Comparison of ENCODE assay signal across 20 cellular contexts in genomic region chr3:64728428-64728827, GRCh38. TPM values are rescaled to one million over a fixed set of nuclear protein-coding genes. Genes with fewer than 3 reads are reported as not detected.
"Had no signal": no experiment of that assay in that cellular context is flagged by ENCODE, and none has a peak within 500 bp of the region (broad histone marks: within the 10 kb centered on the region; RNA-seq: fewer than 3 reads in every experiment).

No MANE protein-coding gene starts in this region.

- H3K9me3 ChIP-seq: neutrophil, ovary, right lobe of liver, SJSA1, upper lobe of right lung had no signal

- DNase-seq: activated CD4-positive, alpha-beta T cell treated with anti-CD3 and anti-CD28 coated beads for 1 hour; activated CD4-positive, alpha-beta T cell treated with anti-CD3 and anti-CD28 coated beads, Interleukin-2, amount 50 U/mL, for 1 hour; activated CD8-positive, alpha-beta T cell treated with anti-CD3 and anti-CD28 coated beads, Interleukin-2, amount 10 ng/mL, durations not matched to agents 7 days and 5 days; activated gamma-delta T cell treated with Interleukin-2 at 50 U/mL for 16 hours; effector CD4-positive, alpha-beta T cell; foreskin melanocyte; glutamatergic neuron; left colon; ovary; right lobe of liver; stimulated activated CD4-positive, alpha-beta T cell treated with anti-CD3 and anti-CD28 coated beads, Interleukin-2, amount 100 ng/mL, for 48 hours; stimulated activated CD8-positive, alpha-beta memory T cell treated with anti-CD3 and anti-CD28 coated beads, Interleukin-4, amount 100 ng/mL, for 48 hours; stimulated activated naive CD4-positive, alpha-beta T cell; T-helper 9 cell; upper lobe of right lung had no signal

- H3K4me2 ChIP-seq: smooth muscle cell had no signal

- ATAC-seq: activated CD8-positive, alpha-beta T cell treated with anti-CD3 and anti-CD28 coated beads, Interleukin-2, amount 10 ng/mL, durations not matched to agents 7 days and 5 days; left colon; upper lobe of right lung had no signal

- H3K27ac ChIP-seq: neutrophil, ovary, right lobe of liver, SJSA1, upper lobe of right lung had no signal

- H3K4me3 ChIP-seq: ovary, right lobe of liver, SJSA1, smooth muscle cell, upper lobe of right lung had no signal

- H3K36me3 ChIP-seq: neutrophil, ovary, right lobe of liver, SJSA1, upper lobe of right lung had no signal

- H3K4me1 ChIP-seq: right lobe of liver, SJSA1, upper lobe of right lung had no signal

- H3K27me3 ChIP-seq: neutrophil, ovary, right lobe of liver, SJSA1, upper lobe of right lung had no signal

RNA-seq across cellular contexts. Expression of gene ADAMTS9, which starts 40.6 kb away (rescaled TPM):
- total RNA-seq: activated CD8-positive, alpha-beta T cell treated with anti-CD3 and anti-CD28 coated beads, Interleukin-2, amount 10 ng/mL, durations not matched to agents 7 days and 5 days; activated T-helper 1 cell treated with anti-CD3 and anti-CD28 coated beads, Interleukin-12 subunit alpha, Interleukin-12 subunit beta, Interleukin-2, Interleukin-4 antibody, amounts not matched to agents 30 ng/mL and 10 ng/mL and 1 ng/mL, durations not matched to agents 14 hours and 24 hours and 36 hours; T-helper 1 cell treated with Interleukin-12 subunit alpha and Interleukin-12 subunit beta and Interleukin-4 antibody, amounts not matched to agents 30 ng/mL and 1 ng/mL, for 36 hours had no signal
